ENCODE assay signal across 10 cellular contexts in genomic region chr9:126347911-126348760, GRCh38. TPM values are rescaled to one million over a fixed set of nuclear protein-coding genes. Genes with fewer than 3 reads are reported as not detected.
DNase-seq lines count a peak whose midpoint lies in the region; TF ChIP-seq lines count a peak whose summit lies in the region.
"Had no signal": no experiment of that assay in that cellular context is flagged by ENCODE, and none has a peak within 500 bp of the region (broad histone marks: within the 10 kb centered on the region; RNA-seq: fewer than 3 reads in every experiment).

No MANE protein-coding gene starts in this region.

- H3K27me3 ChIP-seq in ovary: no peaks in the 10 kb centered on the region

- H3K4me3 ChIP-seq in ovary: no peak overlapping the region

- H3K4me1 ChIP-seq in ovary (ENCODE audit: insufficient read depth): no peaks in the 10 kb centered on the region

- no peak overlapping the region for H3K27ac ChIP-seq in ovary

- intact Hi-C loops in ovary (cut with DNase I): no loop called here

- no peak for TF ChIP-seq POLR2A in ovary (IDR thresholded peaks at IDR 0.05)

- peak; percentile 61 for DNase-seq in DMS153 treated with DMSO at 0.1 percent for 48 hours (lab: John Stamatoyannopoulos, UW; ENCODE audit: unreplicated experiment)
- DNase-seq in NCI-H82 treated with DMSO at 0.1 percent for 48 hours (lab: John Stamatoyannopoulos, UW; ENCODE audit: unreplicated experiment): peak; percentile 14
- peak; percentile 68 for DNase-seq in globus pallidus (ENCODE audit: low spot score)
- peak; percentile 46 for DNase-seq in renal cortical epithelial cell (ENCODE audit: low read depth)
- DNase-seq in NCI-H2227 treated with DMSO at 0.1 percent for 48 hours (lab: John Stamatoyannopoulos, UW): no peak
- DNase-seq in SHP77 treated with DMSO at 0.1 percent for 48 hours (lab: John Stamatoyannopoulos, UW): no peak
- DNase-seq in NCI-H1417 treated with DMSO at 0.1 percent for 48 hours (lab: John Stamatoyannopoulos, UW): no peak
- DNase-seq in ovary: no peak
- DNase-seq: Calu3, NCI-H1092 treated with DMSO at 0.1 percent for 48 hours had no signal

- no peak for TF ChIP-seq CTCF in ovary (IDR thresholded peaks at IDR 0.05)

- H3K9me3 ChIP-seq in ovary: no peaks in the 10 kb centered on the region

- WGBS in ovary, 3 donors: 58 to 69% (median 66%) methylated on average over 14 of the region's 14 CpGs

- no peak for TF ChIP-seq EP300 in ovary (IDR thresholded peaks at IDR 0.05)

- H3K36me3 ChIP-seq in ovary: no peaks in the 10 kb centered on the region

RNA-seq across cellular contexts. Expression of gene MVB12B, which starts 21.5 kb away (rescaled TPM):
- total RNA-seq in renal cortical epithelial cell: 1.0 and 5.3 TPM in 2 replicates
- 10 to 100 TPM in 6 of 7 donors, 1 to 10 TPM in 1; 7.0 to 23.1 (median 17.8) TPM for total RNA-seq in ovary
- 10 to 100 TPM in 1 of 2 donors, 1 to 10 TPM in 1; 9.5 to 19.2 TPM for polyA plus RNA-seq in ovary

Comparison
In these comparisons a context has a peak if more than half of its experiments do, and no peak if none do; other contexts are left out.
1. DNase-seq: peak in DMS153 treated with DMSO at 0.1 percent for 48 hours (single experiment), NCI-H82 treated with DMSO at 0.1 percent for 48 hours (single experiment), globus pallidus (single experiment) and renal cortical epithelial cell (single experiment); none in NCI-H2227 treated with DMSO at 0.1 percent for 48 hours (single experiment), SHP77 treated with DMSO at 0.1 percent for 48 hours (single experiment), NCI-H1417 treated with DMSO at 0.1 percent for 48 hours (single experiment) and ovary (0 of 5).